1 cellular context compared by ENCODE assay signal in the genomic region with DNA sequence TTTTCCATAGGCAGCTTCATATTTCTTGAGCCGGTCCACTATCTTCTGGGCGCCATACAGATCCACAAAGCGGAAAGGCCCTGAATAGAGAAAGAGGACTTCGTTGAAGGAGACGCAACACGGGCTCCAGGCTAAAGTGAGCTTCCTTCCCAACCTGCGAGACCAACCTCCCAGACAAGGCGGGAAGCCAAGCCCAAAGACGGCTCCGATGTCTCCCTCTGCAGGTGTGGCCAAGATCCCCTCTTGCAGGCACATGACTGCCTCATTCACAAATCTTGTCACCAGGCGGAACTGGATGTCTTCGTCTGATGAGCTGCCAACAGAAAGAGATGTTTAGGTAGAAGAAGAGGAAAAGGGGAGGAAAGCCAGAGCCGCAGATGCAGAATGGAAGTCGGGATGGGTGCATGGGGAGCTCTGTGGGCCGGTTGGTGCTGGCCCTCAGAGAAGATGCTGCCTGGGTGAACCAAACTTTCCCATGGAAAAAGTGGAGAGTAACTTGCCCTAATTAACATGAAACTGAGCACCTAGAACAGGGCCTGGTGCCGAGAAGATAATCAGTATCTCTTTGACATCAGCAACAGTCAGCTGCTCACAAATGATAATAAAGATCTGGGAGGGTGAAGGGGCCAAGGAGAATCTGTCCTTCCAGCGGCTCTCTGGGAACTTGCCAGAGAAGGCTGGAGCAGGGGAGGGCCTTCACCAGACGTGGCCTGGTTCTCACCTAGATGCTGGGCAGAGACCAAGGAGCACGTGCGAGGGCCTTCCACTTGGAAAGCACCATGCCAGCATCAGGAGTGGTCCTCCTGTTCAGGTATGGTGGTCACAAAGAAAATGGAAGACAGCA.
TF ChIP-seq lines count a peak whose summit lies in the region.

No MANE protein-coding gene starts in this region.

TF ChIP-seq in K562, 482 proteins besides CTCF, POLR2A, EP300 and RAD21 (continued from another document):
- no peak for TF ChIP-seq STAT5B (CRISPR knock-in tag; IDR thresholded peaks at IDR 0.05)
- no peak for TF ChIP-seq ZNF384 (IDR thresholded peaks at IDR 0.05; ENCODE audit: low read depth, low read length)
- TF ChIP-seq SOX6 (IDR thresholded peaks at IDR 0.05), result peak; percentile 68; the same call in 1 of the 2 replicates
- peak; percentile 35; the same call in 1 of the 2 replicates for TF ChIP-seq JUND (IDR thresholded peaks at IDR 0.05; ENCODE audit: borderline replicate concordance, low read depth, low read length)
- no peak; the same call in 2 of the 3 replicates for TF ChIP-seq JUND (tag; IDR thresholded peaks at IDR 0.05; ENCODE audit: borderline replicate concordance, low read depth, low read length)
- peak; percentile 71 for TF ChIP-seq MTA2 (IDR thresholded peaks at IDR 0.05; ENCODE audit: low read depth)
- no peak for TF ChIP-seq HDAC2 (IDR thresholded peaks at IDR 0.05)
- peak; percentile 96 for TF ChIP-seq ESRRA (IDR thresholded peaks at IDR 0.05; ENCODE audit: borderline replicate concordance, low read depth)
